Comparison of ENCODE assay signal across 8 cellular contexts in genomic region chr1:235367000-235367908, GRCh38. TPM values are rescaled to one million over a fixed set of nuclear protein-coding genes. Genes with fewer than 3 reads are reported as not detected.
DNase-seq lines count a peak whose midpoint lies in the region; ATAC-seq, FAIRE-seq and TF ChIP-seq lines count a peak whose summit lies in the region.

Gene TBCE, plus strand, starts transcription at chr1:235367427. Its CDS starts 12,623 bp downstream, at chr1:235380050.

- H3K79me2 ChIP-seq in astrocyte (ENCODE audit: insufficient read depth, low read length): peaks cover 38% of the 10 kb centered on the region

- H3K4me1 Mint-ChIP-seq in astrocyte (ENCODE audit: low read depth, unreplicated experiment): peaks cover 7% of the 10 kb centered on the region

- H3K27me3 ChIP-seq in astrocyte (ENCODE audit: insufficient read depth, low read length) (no peaks in the 10 kb centered on the region), right cardiac atrium (ENCODE audit: control insufficient read depth, insufficient read depth) (no peaks in the 10 kb centered on the region), uterus (no peaks in the 10 kb centered on the region)

- peak within 1 kb of the TSS; percentile 88 for H3K4me2 ChIP-seq in astrocyte (ENCODE audit: low read length)

- peaks cover 3% of the 10 kb centered on the region for H4K20me1 ChIP-seq in astrocyte (ENCODE audit: insufficient read depth, low read length)

- intact Hi-C loops in right cardiac atrium (cut with DNase I): no loop called here
- intact Hi-C loops in uterus (cut with DNase I; ENCODE audit: low total_unique reads): no loop called here

- H3K4me1 ChIP-seq in astrocyte (ENCODE audit: insufficient read depth, low read length): peaks cover 4% of the 10 kb centered on the region
- H3K4me1 ChIP-seq in right cardiac atrium (ENCODE audit: control insufficient read depth, insufficient read depth, low read length): no peaks in the 10 kb centered on the region
- H3K4me1 ChIP-seq in uterus: no peaks in the 10 kb centered on the region

- TF ChIP-seq POLR2A in uterus (IDR thresholded peaks at IDR 0.05): peak; percentile 60 to 75

- FAIRE-seq in astrocyte (lab: Jason Lieb, UNC): peak; percentile 67

- H3K9me3 Mint-ChIP-seq in astrocyte (ENCODE audit: unreplicated experiment): no peaks in the 10 kb centered on the region

- peak within 1 kb of the TSS; percentile 89 for H3K4me3 ChIP-seq in astrocyte (ENCODE audit: insufficient read depth, low read depth, low read length)
- peak within 1 kb of the TSS; percentile 91 for H3K4me3 ChIP-seq in right cardiac atrium (ENCODE audit: low read length)
- H3K4me3 ChIP-seq in uterus: peak within 1 kb of the TSS; percentile 83 to 95

- under 1% methylated on average over 38 of the region's 38 CpGs for WGBS in right cardiac atrium

- H3K4me3 Mint-ChIP-seq in astrocyte (ENCODE audit: unreplicated experiment): peak within 1 kb of the TSS; percentile 95

- no peaks in the 10 kb centered on the region for H3K36me3 ChIP-seq in astrocyte (ENCODE audit: insufficient read depth, low read length)
- H3K36me3 ChIP-seq in uterus: no peaks in the 10 kb centered on the region

- H3K27me3 Mint-ChIP-seq in astrocyte (ENCODE audit: low read depth, unreplicated experiment): no peaks in the 10 kb centered on the region

- H3K9me3 ChIP-seq in astrocyte (ENCODE audit: insufficient read depth, low read depth, low read length) (no peaks in the 10 kb centered on the region), right cardiac atrium (ENCODE audit: control insufficient read depth, low read length) (no peaks in the 10 kb centered on the region), uterus (no peaks in the 10 kb centered on the region)

- H2AFZ ChIP-seq in astrocyte (ENCODE audit: low read depth, low read length): peak within 1 kb of the TSS; percentile 95

- H3K9ac ChIP-seq in astrocyte (ENCODE audit: low read length): peak within 1 kb of the TSS; percentile 86

- TF ChIP-seq CTCF in astrocyte (IDR thresholded peaks at IDR 0.05; ENCODE audit: insufficient read depth, low read depth, low read length) (no peak), uterus (IDR thresholded peaks at IDR 0.05) (peak in 2 of 4 experiments; percentile 9 to 15)

- peak; percentile 77 for DNase-seq in NCI-H187 treated with DMSO at 0.1 percent for 48 hours (lab: John Stamatoyannopoulos, UW)
- DNase-seq in T-helper 22 cell (ENCODE audit: low read depth): peak; percentile 72
- peak; percentile 94 for DNase-seq in astrocyte (ENCODE audit: low read depth)
- DNase-seq in right cardiac atrium: peak; percentile 98 to 99 (median 98)
- peak; percentile 86 for DNase-seq in pulmonary artery endothelial cell (ENCODE audit: low read depth, low spot score)
- peak; percentile 97 to 98 for DNase-seq in uterus

- ATAC-seq in GM18502 (IDR thresholded peaks at IDR 0.05; ENCODE audit: poor library complexity, unreplicated experiment) (peak; percentile 100), HG02943 (IDR thresholded peaks at IDR 0.05; ENCODE audit: low read depth, unreplicated experiment) (peak; percentile 100), right cardiac atrium (peak; percentile 100)

- peak within 1 kb of the TSS; percentile 87 for H3K27ac Mint-ChIP-seq in astrocyte (ENCODE audit: unreplicated experiment)

- H3K36me3 Mint-ChIP-seq in astrocyte (ENCODE audit: low read depth, unreplicated experiment): no peaks in the 10 kb centered on the region

- peak within 1 kb of the TSS; percentile 79 for H3K27ac ChIP-seq in astrocyte (ENCODE audit: low read depth, low read length)
- peak within 1 kb of the TSS; percentile 97 for H3K27ac ChIP-seq in right cardiac atrium (ENCODE audit: low read length)
- peak within 1 kb of the TSS; percentile 78 to 82 for H3K27ac ChIP-seq in uterus

RNA-seq across cellular contexts. Expression of gene TBCE, which starts in this region (rescaled TPM):
- 28.3 and 36.3 TPM in 2 replicates for total RNA-seq in astrocyte
- 10 to 100 TPM; 13.3 to 22.3 (median 17.9) TPM for total RNA-seq in right cardiac atrium
- 17.2 TPM for polyA plus RNA-seq in right cardiac atrium
- total RNA-seq in pulmonary artery endothelial cell: 24.5 and 29.6 TPM in 2 replicates
- 10 to 100 TPM in 3 of 4 donors, 1 to 10 TPM in 1; 9.7 to 34.5 (median 19.6) TPM for total RNA-seq in uterus

Comparison
In these comparisons a context has a peak if more than half of its experiments do, and no peak if none do; other contexts are left out.
1. Peak in every context shown above with its lines: DNase-seq, ATAC-seq, H3K4me3 ChIP-seq and H3K27ac ChIP-seq.